In genomic region chr14:103820908-103821307, GRCh38 we compare ENCODE assay signal across 19 cellular contexts. TPM values are rescaled to one million over a fixed set of nuclear protein-coding genes. Genes with fewer than 3 reads are reported as not detected.
DNase-seq lines count a peak whose midpoint lies in the region; ATAC-seq and TF ChIP-seq lines count a peak whose summit lies in the region.
"Had no signal": no experiment of that assay in that cellular context is flagged by ENCODE, and none has a peak within 500 bp of the region (broad histone marks: within the 10 kb centered on the region; RNA-seq: fewer than 3 reads in every experiment).

No MANE protein-coding gene starts in this region.

- no peak overlapping the region for H3K4me3 Mint-ChIP-seq in activated naive CD4-positive, alpha-beta T cell treated with anti-CD3 and anti-CD28 coated beads, Interleukin-2, amount 50 U/mL, for 24 hours
- no peak overlapping the region for H3K4me3 Mint-ChIP-seq in activated T-helper 17 cell treated with anti-CD3 and anti-CD28 coated beads, Interleukin-2, amount 50 U/mL, for 72 hours
- no peak overlapping the region for H3K4me3 Mint-ChIP-seq in nephron progenitor cell
- H3K4me3 Mint-ChIP-seq in endothelial cell (ENCODE audit: unreplicated experiment): no peak overlapping the region
- H3K4me3 Mint-ChIP-seq: activated CD4-positive, alpha-beta memory T cell treated with anti-CD3 and anti-CD28 coated beads for 36 hours had no signal

- H3K4me3 ChIP-seq in Peyer's patch: no peak overlapping the region
- H3K4me3 ChIP-seq: HAP-1, skin epidermis, transverse colon had no signal

- ATAC-seq in activated T-helper 17 cell treated with anti-CD3 and anti-CD28 coated beads, Interleukin-2, amount 50 U/mL, for 72 hours (replicated peaks): no peak
- ATAC-seq in HG03342 (IDR thresholded peaks at IDR 0.05; ENCODE audit: unreplicated experiment): no peak
- ATAC-seq: naive thymus-derived CD4-positive, alpha-beta T cell; stimulated activated naive CD8-positive, alpha-beta T cell treated with anti-CD3 and anti-CD28 coated beads, Interleukin-15, Interleukin-2, amounts not matched to agents 100 U/mL and 50 U/mL, for 24 hours had no signal

- H3K9me3 ChIP-seq in Peyer's patch: no peaks in the 10 kb centered on the region
- H3K9me3 ChIP-seq: HAP-1, transverse colon had no signal

- no peaks in the 10 kb centered on the region for H3K27me3 Mint-ChIP-seq in activated naive CD4-positive, alpha-beta T cell treated with anti-CD3 and anti-CD28 coated beads, Interleukin-2, amount 50 U/mL, for 24 hours
- no peaks in the 10 kb centered on the region for H3K27me3 Mint-ChIP-seq in activated T-helper 17 cell treated with anti-CD3 and anti-CD28 coated beads, Interleukin-2, amount 50 U/mL, for 72 hours
- H3K27me3 Mint-ChIP-seq in nephron progenitor cell (ENCODE audit: low read depth, poor library complexity): no peaks in the 10 kb centered on the region
- no peaks in the 10 kb centered on the region for H3K27me3 Mint-ChIP-seq in endothelial cell (ENCODE audit: unreplicated experiment)
- H3K27me3 Mint-ChIP-seq: activated CD4-positive, alpha-beta memory T cell treated with anti-CD3 and anti-CD28 coated beads for 36 hours had no signal

- H3K4me1 ChIP-seq in Peyer's patch: peaks cover 0 to 29% (median 1%) of the 10 kb centered on the region in 4 donors

- H3K9me3 Mint-ChIP-seq in activated naive CD4-positive, alpha-beta T cell treated with anti-CD3 and anti-CD28 coated beads, Interleukin-2, amount 50 U/mL, for 24 hours: no peaks in the 10 kb centered on the region
- H3K9me3 Mint-ChIP-seq in activated T-helper 17 cell treated with anti-CD3 and anti-CD28 coated beads, Interleukin-2, amount 50 U/mL, for 72 hours: no peaks in the 10 kb centered on the region
- no peaks in the 10 kb centered on the region for H3K9me3 Mint-ChIP-seq in nephron progenitor cell
- no peaks in the 10 kb centered on the region for H3K9me3 Mint-ChIP-seq in endothelial cell (ENCODE audit: unreplicated experiment)
- H3K9me3 Mint-ChIP-seq: activated CD4-positive, alpha-beta memory T cell treated with anti-CD3 and anti-CD28 coated beads for 36 hours; naive thymus-derived CD4-positive, alpha-beta T cell had no signal

- peak overlapping the region; percentile 41 for H3K27ac Mint-ChIP-seq in activated naive CD4-positive, alpha-beta T cell treated with anti-CD3 and anti-CD28 coated beads, Interleukin-2, amount 50 U/mL, for 24 hours
- H3K27ac Mint-ChIP-seq in activated T-helper 17 cell treated with anti-CD3 and anti-CD28 coated beads, Interleukin-2, amount 50 U/mL, for 72 hours: peak overlapping the region; percentile 53
- H3K27ac Mint-ChIP-seq in nephron progenitor cell (peak overlapping the region; percentile 13), endothelial cell (ENCODE audit: unreplicated experiment) (no peak overlapping the region)
- H3K27ac Mint-ChIP-seq: activated CD4-positive, alpha-beta memory T cell treated with anti-CD3 and anti-CD28 coated beads for 36 hours had no signal

- no peak for TF ChIP-seq POLR2A in Peyer's patch (IDR thresholded peaks at IDR 0.05)

- no peaks in the 10 kb centered on the region for H3K36me3 ChIP-seq in Peyer's patch
- H3K36me3 ChIP-seq: HAP-1, transverse colon had no signal

- no peak for DNase-seq in activated naive CD4-positive, alpha-beta T cell (lab: John Stamatoyannopoulos, UW)
- DNase-seq in MV-4-11 (lab: John Stamatoyannopoulos, UW): peak; percentile 35
- DNase-seq in nephron progenitor cell: no peak
- DNase-seq in endothelial cell (ENCODE audit: low spot score): no peak
- DNase-seq in Peyer's patch: no peak
- DNase-seq: activated CD4-positive, alpha-beta memory T cell treated with anti-CD3 and anti-CD28 coated beads for 36 hours; activated T-cell treated with anti-CD3 and anti-CD28 coated beads for 4 hours; GF-D8; naive thymus-derived CD4-positive, alpha-beta T cell; NCI-H2029 treated with DMSO at 0.1 percent for 48 hours; posterior cingulate gyrus; stimulated activated naive CD8-positive, alpha-beta T cell treated with anti-CD3 and anti-CD28 coated beads, Interleukin-15, Interleukin-2, amounts not matched to agents 100 U/mL and 50 U/mL, for 24 hours; transverse colon had no signal

- H3K27me3 ChIP-seq in Peyer's patch: no peaks in the 10 kb centered on the region
- H3K27me3 ChIP-seq: transverse colon had no signal

- peaks cover 49% of the 10 kb centered on the region for H3K4me1 Mint-ChIP-seq in activated naive CD4-positive, alpha-beta T cell treated with anti-CD3 and anti-CD28 coated beads, Interleukin-2, amount 50 U/mL, for 24 hours
- peaks cover 14% of the 10 kb centered on the region for H3K4me1 Mint-ChIP-seq in activated T-helper 17 cell treated with anti-CD3 and anti-CD28 coated beads, Interleukin-2, amount 50 U/mL, for 72 hours
- H3K4me1 Mint-ChIP-seq in nephron progenitor cell: peaks cover 28% of the 10 kb centered on the region
- H3K4me1 Mint-ChIP-seq in endothelial cell (ENCODE audit: unreplicated experiment): peaks cover 21% of the 10 kb centered on the region

- H3K27ac ChIP-seq in Peyer's patch: no peak overlapping the region
- H3K27ac ChIP-seq: C4-2B, skin epidermis had no signal

- H3K36me3 Mint-ChIP-seq in activated naive CD4-positive, alpha-beta T cell treated with anti-CD3 and anti-CD28 coated beads, Interleukin-2, amount 50 U/mL, for 24 hours: peaks cover 2% of the 10 kb centered on the region
- H3K36me3 Mint-ChIP-seq in activated T-helper 17 cell treated with anti-CD3 and anti-CD28 coated beads, Interleukin-2, amount 50 U/mL, for 72 hours (ENCODE audit: low read depth): no peaks in the 10 kb centered on the region
- H3K36me3 Mint-ChIP-seq in nephron progenitor cell (ENCODE audit: low read depth) (no peaks in the 10 kb centered on the region), endothelial cell (ENCODE audit: low read depth, unreplicated experiment) (no peaks in the 10 kb centered on the region)
- H3K36me3 Mint-ChIP-seq: activated CD4-positive, alpha-beta memory T cell treated with anti-CD3 and anti-CD28 coated beads for 36 hours; naive thymus-derived CD4-positive, alpha-beta T cell had no signal

- TF ChIP-seq CTCF in nephron progenitor cell (IDR thresholded peaks at IDR 0.05): no peak
- TF ChIP-seq CTCF in endothelial cell (IDR thresholded peaks at IDR 0.05; ENCODE audit: unreplicated experiment): no peak
- TF ChIP-seq CTCF in Peyer's patch (IDR thresholded peaks at IDR 0.05): no peak

RNA-seq across cellular contexts. Expression of gene PPP1R13B, which starts 26.5 kb away (rescaled TPM):
- 10 to 100 TPM; 10.0 to 10.4 TPM for total RNA-seq in activated T-helper 17 cell treated with anti-CD3 and anti-CD28 coated beads, Interleukin-2, amount 50 U/mL, for 72 hours
- total RNA-seq in endothelial cell (ENCODE audit: unreplicated experiment) (63.9 TPM), Peyer's patch (10 to 100 TPM; 30.5 to 78.3 (median 54.0) TPM)
